9 cellular contexts compared by ENCODE assay signal in genomic region chr2:13046557-13047165, GRCh38.
DNase-seq lines count a peak whose midpoint lies in the region; TF ChIP-seq lines count a peak whose summit lies in the region.
"Had no signal": no experiment of that assay in that cellular context is flagged by ENCODE, and none has a peak within 500 bp of the region (broad histone marks: within the 10 kb centered on the region; RNA-seq: fewer than 3 reads in every experiment).

No MANE protein-coding gene starts in this region.

- peak; percentile 45 for DNase-seq in ELR (ENCODE audit: low read depth)
- peak; percentile 34 for DNase-seq in astrocyte of the spinal cord (ENCODE audit: low read depth, low spot score)
- peak; percentile 20 to 38 for DNase-seq in lung microvascular endothelial cell (ENCODE audit: low read depth in 2 of 2)
- DNase-seq in C1 segment of cervical spinal cord (lab: John Stamatoyannopoulos, UW) = no peak
- no peak for DNase-seq in activated naive CD4-positive, alpha-beta T cell treated with Interleukin-2 at 50 U/mL for 16 hours
- DNase-seq in activated CD4-positive, alpha-beta T cell treated with anti-CD3 and anti-CD28 coated beads for 48 hours = no peak
- no peak for DNase-seq in D341Med (ENCODE audit: low spot score)
- DNase-seq: immature natural killer cell had no signal

- TF ChIP-seq CTCF in LNCAP (IDR thresholded peaks at IDR 0.05) = peak; percentile 42; the same call in 1 of the 2 replicates
- TF ChIP-seq CTCF in astrocyte of the spinal cord (IDR thresholded peaks at IDR 0.05; ENCODE audit: low read depth, low read length) = peak; percentile 27

- in situ Hi-C loops in astrocyte of the spinal cord (cut with HindIII; ENCODE audit: low sequenced_read_pairs) = no loop called here

- H3K4me3 ChIP-seq in astrocyte of the spinal cord (ENCODE audit: low read depth, low read length) = no peak overlapping the region

Comparison
In these comparisons a context has a peak if more than half of its experiments do, and no peak if none do; other contexts are left out.
1. DNase-seq: peak in ELR (single experiment), astrocyte of the spinal cord (single experiment) and lung microvascular endothelial cell (2 of 2); none in C1 segment of cervical spinal cord (0 of 14), activated naive CD4-positive, alpha-beta T cell treated with Interleukin-2 at 50 U/mL for 16 hours (single experiment), activated CD4-positive, alpha-beta T cell treated with anti-CD3 and anti-CD28 coated beads for 48 hours (single experiment) and D341Med (single experiment).